ENCODE assay signal across 21 cellular contexts in the genomic region with DNA sequence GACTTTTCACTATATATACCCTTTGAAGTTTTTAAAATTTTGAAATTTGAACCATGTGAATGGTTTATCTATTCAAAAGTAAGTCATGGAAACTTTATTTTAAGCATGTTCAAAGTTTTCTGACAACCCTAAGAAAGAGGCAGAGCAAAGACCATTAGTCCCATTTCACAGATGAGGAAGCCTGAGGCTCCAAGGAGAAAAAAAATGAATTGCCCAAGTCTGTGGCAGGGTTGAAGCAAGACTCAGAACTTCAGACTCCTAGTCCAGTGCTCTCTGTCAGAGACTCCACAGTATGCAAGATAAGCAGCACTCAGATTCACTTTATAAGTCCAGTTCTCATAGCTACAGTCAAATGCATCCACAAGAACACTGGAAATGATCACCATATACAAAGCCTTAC. TPM values are rescaled to one million over a fixed set of nuclear protein-coding genes. Genes with fewer than 3 reads are reported as not detected.
DNase-seq lines count a peak whose midpoint lies in the region; ATAC-seq and TF ChIP-seq lines count a peak whose summit lies in the region.
"Had no signal": no experiment of that assay in that cellular context is flagged by ENCODE, and none has a peak within 500 bp of the region (broad histone marks: within the 10 kb centered on the region; RNA-seq: fewer than 3 reads in every experiment).

No MANE protein-coding gene starts in this region.

- H3K4me2 ChIP-seq in BLaER1: peak overlapping the region; percentile 99

- no peaks in the 10 kb centered on the region for H3K27me3 Mint-ChIP-seq in CD4-positive, alpha-beta memory T cell
- no peaks in the 10 kb centered on the region for H3K27me3 Mint-ChIP-seq in activated CD8-positive, alpha-beta T cell treated with anti-CD3 and anti-CD28 coated beads, Interleukin-2, amount 10 ng/mL, durations not matched to agents 7 days and 5 days (ENCODE audit: low read depth)
- H3K27me3 Mint-ChIP-seq: brain had no signal

- intact Hi-C loops in CD4-positive, alpha-beta memory T cell (cut with micrococcal nuclease): no loop called here

- H3K4me1 Mint-ChIP-seq in CD4-positive, alpha-beta memory T cell: peaks cover 42 to 81% (median 61%) of the 10 kb centered on the region in 4 donors
- peaks cover 69% of the 10 kb centered on the region for H3K4me1 Mint-ChIP-seq in activated CD8-positive, alpha-beta T cell treated with anti-CD3 and anti-CD28 coated beads, Interleukin-2, amount 10 ng/mL, durations not matched to agents 7 days and 5 days (ENCODE audit: low read depth)

- peak overlapping the region; percentile 12 to 98 (median 72) for H3K4me3 Mint-ChIP-seq in CD4-positive, alpha-beta memory T cell
- H3K4me3 Mint-ChIP-seq in activated CD8-positive, alpha-beta T cell treated with anti-CD3 and anti-CD28 coated beads, Interleukin-2, amount 10 ng/mL, durations not matched to agents 7 days and 5 days: peak overlapping the region; percentile 84

- POLR2A ChIA-PET in CD4-positive, alpha-beta memory T cell (lab: Charles Lee; ENCODE audit: partially characterized antibody): interaction anchor here (0.6 to 8.7 kb wide), 15 partner anchors 10 to 1005 kb away, joined by 3 to 133 read pairs (median 7); a partner anchor contains a TSS
- POLR2A ChIA-PET in activated CD8-positive, alpha-beta T cell treated with anti-CD3 and anti-CD28 coated beads, Interleukin-2, amount 10 ng/mL, durations not matched to agents 7 days and 5 days (lab: Charles Lee): interaction anchor here (0.6 to 7.2 kb wide), 9 partner anchors 8 to 199 kb away, joined by 3 to 103 read pairs (median 36); a partner anchor contains a TSS

- no peak for TF ChIP-seq CTCF in liver (IDR thresholded peaks at IDR 0.05; ENCODE audit: low read depth, low read length, missing input control)

- no peak for DNase-seq in CD4-positive, alpha-beta memory T cell
- DNase-seq in activated CD8-positive, alpha-beta T cell treated with anti-CD3 and anti-CD28 coated beads, Interleukin-2, amount 10 ng/mL, durations not matched to agents 7 days and 5 days: no peak
- no peak for DNase-seq in HuH-7 (ENCODE audit: low spot score)
- DNase-seq in NCI-H1417 (lab: John Stamatoyannopoulos, UW): no peak
- no peak for DNase-seq in DMS114 treated with DMSO at 0.1 percent for 48 hours (lab: John Stamatoyannopoulos, UW; ENCODE audit: unreplicated experiment)
- DNase-seq: activated effector memory CD4-positive, alpha-beta T cell treated with anti-CD3 and anti-CD28 coated beads, Interleukin-2, amount 50 U/mL, for 16 hours; cortex of kidney; NCI-H1105; NCI-H748 treated with DMSO at 0.1 percent for 48 hours; Peyer's patch; stimulated activated CD4-positive, alpha-beta T cell treated with anti-CD3 and anti-CD28 coated beads, Interleukin-4, amount 100 ng/mL, for 4 hours; stimulated activated CD8-positive, alpha-beta memory T cell treated with anti-CD3 and anti-CD28 coated beads, Interleukin-4, amount 100 ng/mL, for 48 hours had no signal

- peaks cover 48% of the 10 kb centered on the region for H3K36me3 ChIP-seq in BLaER1
- peaks cover 16% of the 10 kb centered on the region for H3K36me3 ChIP-seq in CD4-positive, alpha-beta memory T cell (ENCODE audit: insufficient read depth, low read length)
- peaks cover 0 to 10% (median 5%) of the 10 kb centered on the region in 4 donors for H3K36me3 ChIP-seq in liver (ENCODE audit: control insufficient read depth in 4 of 4, insufficient read depth in 3 of 4, low read depth in 1 of 4, low read length in 3 of 4)

- H4K20me1 ChIP-seq in BLaER1: peaks cover 42% of the 10 kb centered on the region

- H3K9ac ChIP-seq in BLaER1: no peak overlapping the region
- no peak overlapping the region for H3K9ac ChIP-seq in liver (ENCODE audit: low read depth in 1 of 2, low read length in 2 of 2)
- H3K9ac ChIP-seq: KMS-11 had no signal

- no peak for TF ChIP-seq RAD21 in liver (IDR thresholded peaks at IDR 0.05)

- H3K4me1 ChIP-seq in BLaER1 (peaks cover 70% of the 10 kb centered on the region), liver (ENCODE audit: control insufficient read depth in 4 of 4, insufficient read depth in 4 of 4, low read length in 3 of 4) (peaks cover 13 to 68% (median 60%) of the 10 kb centered on the region in 4 donors)
- H3K4me1 ChIP-seq in CD4-positive, alpha-beta memory T cell (ENCODE audit: insufficient read depth, low read length): peaks cover 67% of the 10 kb centered on the region

- H3K9me3 ChIP-seq in BLaER1: no peaks in the 10 kb centered on the region
- no peaks in the 10 kb centered on the region for H3K9me3 ChIP-seq in CD4-positive, alpha-beta memory T cell (ENCODE audit: control insufficient read depth in 1 of 2, low read length in 2 of 2)
- H3K9me3 ChIP-seq in liver (ENCODE audit: control insufficient read depth in 4 of 4, low read length in 3 of 4): no peaks in the 10 kb centered on the region
- H3K9me3 ChIP-seq: Peyer's patch, thoracic aorta had no signal

- H3K27me3 ChIP-seq in BLaER1 (no peaks in the 10 kb centered on the region), liver (ENCODE audit: control insufficient read depth in 4 of 4, insufficient read depth in 4 of 4, low read length in 3 of 4) (no peaks in the 10 kb centered on the region)
- no peaks in the 10 kb centered on the region for H3K27me3 ChIP-seq in CD4-positive, alpha-beta memory T cell (ENCODE audit: insufficient read depth, low read length)
- H3K27me3 ChIP-seq: Peyer's patch had no signal

- ATAC-seq in activated CD8-positive, alpha-beta T cell treated with anti-CD3 and anti-CD28 coated beads, Interleukin-2, amount 10 ng/mL, durations not matched to agents 7 days and 5 days: no peak
- no peak for ATAC-seq in HG03342 (IDR thresholded peaks at IDR 0.05; ENCODE audit: unreplicated experiment)

- peaks cover 0 to 2% (median 0%) of the 10 kb centered on the region in 8 donors for H3K9me3 Mint-ChIP-seq in CD4-positive, alpha-beta memory T cell
- no peaks in the 10 kb centered on the region for H3K9me3 Mint-ChIP-seq in activated CD8-positive, alpha-beta T cell treated with anti-CD3 and anti-CD28 coated beads, Interleukin-2, amount 10 ng/mL, durations not matched to agents 7 days and 5 days (ENCODE audit: insufficient read depth)

- peaks cover 31 to 53% of the 10 kb centered on the region in 2 donors for H3K36me3 Mint-ChIP-seq in CD4-positive, alpha-beta memory T cell
- H3K36me3 Mint-ChIP-seq in activated CD8-positive, alpha-beta T cell treated with anti-CD3 and anti-CD28 coated beads, Interleukin-2, amount 10 ng/mL, durations not matched to agents 7 days and 5 days (ENCODE audit: low read depth): peaks cover 74% of the 10 kb centered on the region

- peak overlapping the region; percentile 94 to 99 (median 98) for H3K27ac Mint-ChIP-seq in CD4-positive, alpha-beta memory T cell
- H3K27ac Mint-ChIP-seq in activated CD8-positive, alpha-beta T cell treated with anti-CD3 and anti-CD28 coated beads, Interleukin-2, amount 10 ng/mL, durations not matched to agents 7 days and 5 days: peak overlapping the region; percentile 91

- CTCF ChIA-PET in CD4-positive, alpha-beta memory T cell (lab: Charles Lee; ENCODE audit: partially characterized antibody): interaction anchor here (0.7 to 11.7 kb wide), 7 partner anchors 16 to 147 kb away, joined by 3 to 132 read pairs (median 7); no protein-coding TSS in a partner anchor
- CTCF ChIA-PET in activated CD8-positive, alpha-beta T cell treated with anti-CD3 and anti-CD28 coated beads, Interleukin-2, amount 10 ng/mL, durations not matched to agents 7 days and 5 days (lab: Charles Lee): interaction anchor here (0.9 to 8.9 kb wide), 3 partner anchors 64 to 147 kb away, joined by 3 to 102 read pairs (median 14); no protein-coding TSS in a partner anchor

- H3K27ac ChIP-seq in BLaER1: no peak overlapping the region
- peak overlapping the region; percentile 62 for H3K27ac ChIP-seq in CD4-positive, alpha-beta memory T cell (ENCODE audit: low read depth, low read length)
- H3K27ac ChIP-seq in liver (ENCODE audit: low read depth in 1 of 2, low read length in 2 of 2): peak overlapping the region; percentile 99 to 100
- H3K27ac ChIP-seq: epithelial cell of prostate, KMS-11, thoracic aorta had no signal

- no peak overlapping the region for H3K4me3 ChIP-seq in BLaER1
- H3K4me3 ChIP-seq in CD4-positive, alpha-beta memory T cell (ENCODE audit: low read length in 2 of 2): no peak overlapping the region
- no peak overlapping the region for H3K4me3 ChIP-seq in liver (ENCODE audit: low read depth in 1 of 3, low read length in 3 of 3)
- H3K4me3 ChIP-seq: Peyer's patch, skin epidermis, thoracic aorta had no signal

RNA-seq across cellular contexts. Expression of a gene that starts 4.5 kb away (rescaled TPM):
- 10 to 100 TPM; 64.5 to 68.4 TPM for total RNA-seq in CD4-positive, alpha-beta memory T cell
- 10 to 100 TPM; 11.3 to 16.2 TPM for polyA plus RNA-seq in CD4-positive, alpha-beta memory T cell
- total RNA-seq in activated CD8-positive, alpha-beta T cell treated with anti-CD3 and anti-CD28 coated beads, Interleukin-2, amount 10 ng/mL, durations not matched to agents 7 days and 5 days: 10 to 100 TPM; 56.0 to 58.7 TPM
- total RNA-seq in liver: 10 to 100 TPM; 20.7 to 58.1 TPM
- polyA plus RNA-seq in liver: 10 to 100 TPM; 13.4 to 32.4 TPM

RNA-seq across cellular contexts. Expression of a gene that starts 43.7 kb away (rescaled TPM):
- 10 to 100 TPM; 29.5 to 34.3 TPM for total RNA-seq in CD4-positive, alpha-beta memory T cell
- 100 to 1,000 TPM in 1 of 2 donors, 10 to 100 TPM in 1; 98.7 to 104 TPM for polyA plus RNA-seq in CD4-positive, alpha-beta memory T cell
- total RNA-seq in activated CD8-positive, alpha-beta T cell treated with anti-CD3 and anti-CD28 coated beads, Interleukin-2, amount 10 ng/mL, durations not matched to agents 7 days and 5 days: 10 to 100 TPM; 57.9 to 65.7 TPM
- total RNA-seq in liver: 10 to 100 TPM in 1 of 2 donors, 1 to 10 TPM in 1; 6.4 to 12.3 TPM
- polyA plus RNA-seq in liver: 10 to 100 TPM in 1 of 2 donors, 1 to 10 TPM in 1; 8.7 to 13.2 TPM

RNA-seq across cellular contexts. Expression of a gene that starts 56.6 kb away (rescaled TPM):
- total RNA-seq in CD4-positive, alpha-beta memory T cell: not detected
- not detected for polyA plus RNA-seq in CD4-positive, alpha-beta memory T cell
- not detected for total RNA-seq in activated CD8-positive, alpha-beta T cell treated with anti-CD3 and anti-CD28 coated beads, Interleukin-2, amount 10 ng/mL, durations not matched to agents 7 days and 5 days
- total RNA-seq in liver: 10 to 100 TPM in 1 of 2 donors, not detected in 1; 12.0 TPM
- under 1 TPM in 1 of 2 donors, not detected in 1; 0.16 TPM for polyA plus RNA-seq in liver
- total RNA-seq: frontal cortex, Peyer's patch, thoracic aorta had no signal
